1 cellular context compared by ENCODE assay signal in genomic region chr7:28480595-28480994, GRCh38.
TF ChIP-seq lines count a peak whose summit lies in the region.

No MANE protein-coding gene starts in this region.

TF ChIP-seq in endothelial cell of umbilical vein, 7 proteins besides CTCF, POLR2A, EP300 and RAD21 (continued from another document):
- TF ChIP-seq EZH2 (IDR thresholded peaks at IDR 0.05; ENCODE audit: borderline replicate concordance, low read depth, low read length, severe bottlenecking): no peak
- no peak for TF ChIP-seq POLR2AphosphoS5 (IDR thresholded peaks at IDR 0.05; ENCODE audit: insufficient read depth, low read depth, low read length)
- TF ChIP-seq MYC (IDR thresholded peaks at IDR 0.05; ENCODE audit: low read depth, low read length): no peak
- no peak for TF ChIP-seq MAX (IDR thresholded peaks at IDR 0.05; ENCODE audit: insufficient read depth, insufficient read length)
